ENCODE assay signal across 1 cellular context in the genomic region with DNA sequence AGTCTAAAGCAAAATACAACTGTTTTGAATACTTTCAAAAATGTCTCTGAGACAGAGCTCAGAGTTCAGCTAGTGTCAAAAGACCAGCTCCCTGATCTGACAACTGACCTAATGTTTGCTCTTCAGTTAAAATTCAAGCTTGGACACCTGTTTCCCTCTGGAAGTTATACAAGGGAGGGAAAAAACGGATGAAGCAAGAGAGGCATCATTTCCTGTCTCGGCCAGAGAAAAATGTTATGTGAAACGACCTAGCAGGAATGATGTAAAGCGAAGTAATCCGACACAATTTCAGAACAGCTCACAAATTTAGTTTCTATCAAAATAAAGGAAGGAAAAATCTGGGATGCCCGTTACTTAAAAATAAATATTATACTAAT.
TF ChIP-seq lines count a peak whose summit lies in the region.

No MANE protein-coding gene starts in this region.

TF ChIP-seq in HepG2, 621 proteins besides CTCF, POLR2A, EP300 and RAD21 (continued from another document and continues in another):
- TF ChIP-seq, protein P1, sequence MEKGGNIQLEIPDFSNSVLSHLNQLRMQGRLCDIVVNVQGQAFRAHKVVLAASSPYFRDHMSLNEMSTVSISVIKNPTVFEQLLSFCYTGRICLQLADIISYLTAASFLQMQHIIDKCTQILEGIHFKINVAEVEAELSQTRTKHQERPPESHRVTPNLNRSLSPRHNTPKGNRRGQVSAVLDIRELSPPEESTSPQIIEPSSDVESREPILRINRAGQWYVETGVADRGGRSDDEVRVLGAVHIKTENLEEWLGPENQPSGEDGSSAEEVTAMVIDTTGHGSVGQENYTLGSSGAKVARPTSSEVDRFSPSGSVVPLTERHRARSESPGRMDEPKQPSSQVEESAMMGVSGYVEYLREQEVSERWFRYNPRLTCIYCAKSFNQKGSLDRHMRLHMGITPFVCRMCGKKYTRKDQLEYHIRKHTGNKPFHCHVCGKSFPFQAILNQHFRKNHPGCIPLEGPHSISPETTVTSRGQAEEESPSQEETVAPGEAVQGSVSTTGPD (CRISPR knock-in tag; IDR thresholded peaks at IDR 0.05), result no peak
- TF ChIP-seq, protein P2, sequence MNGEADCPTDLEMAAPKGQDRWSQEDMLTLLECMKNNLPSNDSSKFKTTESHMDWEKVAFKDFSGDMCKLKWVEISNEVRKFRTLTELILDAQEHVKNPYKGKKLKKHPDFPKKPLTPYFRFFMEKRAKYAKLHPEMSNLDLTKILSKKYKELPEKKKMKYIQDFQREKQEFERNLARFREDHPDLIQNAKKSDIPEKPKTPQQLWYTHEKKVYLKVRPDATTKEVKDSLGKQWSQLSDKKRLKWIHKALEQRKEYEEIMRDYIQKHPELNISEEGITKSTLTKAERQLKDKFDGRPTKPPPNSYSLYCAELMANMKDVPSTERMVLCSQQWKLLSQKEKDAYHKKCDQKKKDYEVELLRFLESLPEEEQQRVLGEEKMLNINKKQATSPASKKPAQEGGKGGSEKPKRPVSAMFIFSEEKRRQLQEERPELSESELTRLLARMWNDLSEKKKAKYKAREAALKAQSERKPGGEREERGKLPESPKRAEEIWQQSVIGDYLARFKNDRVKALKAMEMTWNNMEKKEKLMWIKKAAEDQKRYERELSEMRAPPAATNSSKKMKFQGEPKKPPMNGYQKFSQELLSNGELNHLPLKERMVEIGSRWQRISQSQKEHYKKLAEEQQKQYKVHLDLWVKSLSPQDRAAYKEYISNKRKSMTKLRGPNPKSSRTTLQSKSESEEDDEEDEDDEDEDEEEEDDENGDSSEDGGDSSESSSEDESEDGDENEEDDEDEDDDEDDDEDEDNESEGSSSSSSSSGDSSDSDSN (CRISPR knock-in tag; IDR thresholded peaks at IDR 0.05), result no peak
- TF ChIP-seq, protein P3, sequence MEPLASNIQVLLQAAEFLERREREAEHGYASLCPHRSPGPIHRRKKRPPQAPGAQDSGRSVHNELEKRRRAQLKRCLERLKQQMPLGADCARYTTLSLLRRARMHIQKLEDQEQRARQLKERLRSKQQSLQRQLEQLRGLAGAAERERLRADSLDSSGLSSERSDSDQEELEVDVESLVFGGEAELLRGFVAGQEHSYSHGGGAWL (CRISPR knock-in tag; IDR thresholded peaks at IDR 0.05), result no peak
- peak; percentile 98 for TF ChIP-seq CEBPG (CRISPR knock-in tag; IDR thresholded peaks at IDR 0.05)
- no peak for TF ChIP-seq RBM22 (optimal IDR thresholded peaks at IDR 0.05; ENCODE audit: low read length)
- TF ChIP-seq JUN (CRISPR knock-in tag; IDR thresholded peaks at IDR 0.05), result no peak
- no peak for TF ChIP-seq THYN1 (CRISPR knock-in tag; IDR thresholded peaks at IDR 0.05; ENCODE audit: borderline replicate concordance, low read depth)
- TF ChIP-seq, protein P4, sequence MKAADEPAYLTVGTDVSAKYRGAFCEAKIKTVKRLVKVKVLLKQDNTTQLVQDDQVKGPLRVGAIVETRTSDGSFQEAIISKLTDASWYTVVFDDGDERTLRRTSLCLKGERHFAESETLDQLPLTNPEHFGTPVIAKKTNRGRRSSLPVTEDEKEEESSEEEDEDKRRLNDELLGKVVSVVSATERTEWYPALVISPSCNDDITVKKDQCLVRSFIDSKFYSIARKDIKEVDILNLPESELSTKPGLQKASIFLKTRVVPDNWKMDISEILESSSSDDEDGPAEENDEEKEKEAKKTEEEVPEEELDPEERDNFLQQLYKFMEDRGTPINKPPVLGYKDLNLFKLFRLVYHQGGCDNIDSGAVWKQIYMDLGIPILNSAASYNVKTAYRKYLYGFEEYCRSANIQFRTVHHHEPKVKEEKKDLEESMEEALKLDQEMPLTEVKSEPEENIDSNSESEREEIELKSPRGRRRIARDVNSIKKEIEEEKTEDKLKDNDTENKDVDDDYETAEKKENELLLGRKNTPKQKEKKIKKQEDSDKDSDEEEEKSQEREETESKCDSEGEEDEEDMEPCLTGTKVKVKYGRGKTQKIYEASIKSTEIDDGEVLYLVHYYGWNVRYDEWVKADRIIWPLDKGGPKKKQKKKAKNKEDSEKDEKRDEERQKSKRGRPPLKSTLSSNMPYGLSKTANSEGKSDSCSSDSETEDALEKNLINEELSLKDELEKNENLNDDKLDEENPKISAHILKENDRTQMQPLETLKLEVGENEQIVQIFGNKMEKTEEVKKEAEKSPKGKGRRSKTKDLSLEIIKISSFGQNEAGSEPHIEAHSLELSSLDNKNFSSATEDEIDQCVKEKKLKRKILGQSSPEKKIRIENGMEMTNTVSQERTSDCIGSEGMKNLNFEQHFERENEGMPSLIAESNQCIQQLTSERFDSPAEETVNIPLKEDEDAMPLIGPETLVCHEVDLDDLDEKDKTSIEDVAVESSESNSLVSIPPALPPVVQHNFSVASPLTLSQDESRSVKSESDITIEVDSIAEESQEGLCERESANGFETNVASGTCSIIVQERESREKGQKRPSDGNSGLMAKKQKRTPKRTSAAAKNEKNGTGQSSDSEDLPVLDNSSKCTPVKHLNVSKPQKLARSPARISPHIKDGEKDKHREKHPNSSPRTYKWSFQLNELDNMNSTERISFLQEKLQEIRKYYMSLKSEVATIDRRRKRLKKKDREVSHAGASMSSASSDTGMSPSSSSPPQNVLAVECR (CRISPR knock-in tag; IDR thresholded peaks at IDR 0.05; ENCODE audit: borderline replicate concordance), result no peak; the same call in 1 of the 2 replicates
- TF ChIP-seq, protein P5, sequence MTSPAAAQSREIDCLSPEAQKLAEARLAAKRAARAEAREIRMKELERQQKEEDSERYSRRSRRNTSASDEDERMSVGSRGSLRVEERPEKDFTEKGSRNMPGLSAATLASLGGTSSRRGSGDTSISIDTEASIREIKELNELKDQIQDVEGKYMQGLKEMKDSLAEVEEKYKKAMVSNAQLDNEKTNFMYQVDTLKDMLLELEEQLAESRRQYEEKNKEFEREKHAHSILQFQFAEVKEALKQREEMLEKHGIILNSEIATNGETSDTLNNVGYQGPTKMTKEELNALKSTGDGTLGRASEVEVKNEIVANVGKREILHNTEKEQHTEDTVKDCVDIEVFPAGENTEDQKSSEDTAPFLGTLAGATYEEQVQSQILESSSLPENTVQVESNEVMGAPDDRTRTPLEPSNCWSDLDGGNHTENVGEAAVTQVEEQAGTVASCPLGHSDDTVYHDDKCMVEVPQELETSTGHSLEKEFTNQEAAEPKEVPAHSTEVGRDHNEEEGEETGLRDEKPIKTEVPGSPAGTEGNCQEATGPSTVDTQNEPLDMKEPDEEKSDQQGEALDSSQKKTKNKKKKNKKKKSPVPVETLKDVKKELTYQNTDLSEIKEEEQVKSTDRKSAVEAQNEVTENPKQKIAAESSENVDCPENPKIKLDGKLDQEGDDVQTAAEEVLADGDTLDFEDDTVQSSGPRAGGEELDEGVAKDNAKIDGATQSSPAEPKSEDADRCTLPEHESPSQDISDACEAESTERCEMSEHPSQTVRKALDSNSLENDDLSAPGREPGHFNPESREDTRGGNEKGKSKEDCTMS (CRISPR knock-in tag; conservative IDR thresholded peaks at IDR 0.05), result no peak
- TF ChIP-seq KAT2B (IDR thresholded peaks at IDR 0.05; ENCODE audit: borderline replicate concordance, low read depth, low read length), result no peak
- TF ChIP-seq, protein P6, sequence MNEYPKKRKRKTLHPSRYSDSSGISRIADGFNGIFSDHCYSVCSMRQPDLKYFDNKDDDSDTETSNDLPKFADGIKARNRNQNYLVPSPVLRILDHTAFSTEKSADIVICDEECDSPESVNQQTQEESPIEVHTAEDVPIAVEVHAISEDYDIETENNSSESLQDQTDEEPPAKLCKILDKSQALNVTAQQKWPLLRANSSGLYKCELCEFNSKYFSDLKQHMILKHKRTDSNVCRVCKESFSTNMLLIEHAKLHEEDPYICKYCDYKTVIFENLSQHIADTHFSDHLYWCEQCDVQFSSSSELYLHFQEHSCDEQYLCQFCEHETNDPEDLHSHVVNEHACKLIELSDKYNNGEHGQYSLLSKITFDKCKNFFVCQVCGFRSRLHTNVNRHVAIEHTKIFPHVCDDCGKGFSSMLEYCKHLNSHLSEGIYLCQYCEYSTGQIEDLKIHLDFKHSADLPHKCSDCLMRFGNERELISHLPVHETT (CRISPR knock-in tag; conservative IDR thresholded peaks at IDR 0.05), result no peak
- TF ChIP-seq, protein P7, sequence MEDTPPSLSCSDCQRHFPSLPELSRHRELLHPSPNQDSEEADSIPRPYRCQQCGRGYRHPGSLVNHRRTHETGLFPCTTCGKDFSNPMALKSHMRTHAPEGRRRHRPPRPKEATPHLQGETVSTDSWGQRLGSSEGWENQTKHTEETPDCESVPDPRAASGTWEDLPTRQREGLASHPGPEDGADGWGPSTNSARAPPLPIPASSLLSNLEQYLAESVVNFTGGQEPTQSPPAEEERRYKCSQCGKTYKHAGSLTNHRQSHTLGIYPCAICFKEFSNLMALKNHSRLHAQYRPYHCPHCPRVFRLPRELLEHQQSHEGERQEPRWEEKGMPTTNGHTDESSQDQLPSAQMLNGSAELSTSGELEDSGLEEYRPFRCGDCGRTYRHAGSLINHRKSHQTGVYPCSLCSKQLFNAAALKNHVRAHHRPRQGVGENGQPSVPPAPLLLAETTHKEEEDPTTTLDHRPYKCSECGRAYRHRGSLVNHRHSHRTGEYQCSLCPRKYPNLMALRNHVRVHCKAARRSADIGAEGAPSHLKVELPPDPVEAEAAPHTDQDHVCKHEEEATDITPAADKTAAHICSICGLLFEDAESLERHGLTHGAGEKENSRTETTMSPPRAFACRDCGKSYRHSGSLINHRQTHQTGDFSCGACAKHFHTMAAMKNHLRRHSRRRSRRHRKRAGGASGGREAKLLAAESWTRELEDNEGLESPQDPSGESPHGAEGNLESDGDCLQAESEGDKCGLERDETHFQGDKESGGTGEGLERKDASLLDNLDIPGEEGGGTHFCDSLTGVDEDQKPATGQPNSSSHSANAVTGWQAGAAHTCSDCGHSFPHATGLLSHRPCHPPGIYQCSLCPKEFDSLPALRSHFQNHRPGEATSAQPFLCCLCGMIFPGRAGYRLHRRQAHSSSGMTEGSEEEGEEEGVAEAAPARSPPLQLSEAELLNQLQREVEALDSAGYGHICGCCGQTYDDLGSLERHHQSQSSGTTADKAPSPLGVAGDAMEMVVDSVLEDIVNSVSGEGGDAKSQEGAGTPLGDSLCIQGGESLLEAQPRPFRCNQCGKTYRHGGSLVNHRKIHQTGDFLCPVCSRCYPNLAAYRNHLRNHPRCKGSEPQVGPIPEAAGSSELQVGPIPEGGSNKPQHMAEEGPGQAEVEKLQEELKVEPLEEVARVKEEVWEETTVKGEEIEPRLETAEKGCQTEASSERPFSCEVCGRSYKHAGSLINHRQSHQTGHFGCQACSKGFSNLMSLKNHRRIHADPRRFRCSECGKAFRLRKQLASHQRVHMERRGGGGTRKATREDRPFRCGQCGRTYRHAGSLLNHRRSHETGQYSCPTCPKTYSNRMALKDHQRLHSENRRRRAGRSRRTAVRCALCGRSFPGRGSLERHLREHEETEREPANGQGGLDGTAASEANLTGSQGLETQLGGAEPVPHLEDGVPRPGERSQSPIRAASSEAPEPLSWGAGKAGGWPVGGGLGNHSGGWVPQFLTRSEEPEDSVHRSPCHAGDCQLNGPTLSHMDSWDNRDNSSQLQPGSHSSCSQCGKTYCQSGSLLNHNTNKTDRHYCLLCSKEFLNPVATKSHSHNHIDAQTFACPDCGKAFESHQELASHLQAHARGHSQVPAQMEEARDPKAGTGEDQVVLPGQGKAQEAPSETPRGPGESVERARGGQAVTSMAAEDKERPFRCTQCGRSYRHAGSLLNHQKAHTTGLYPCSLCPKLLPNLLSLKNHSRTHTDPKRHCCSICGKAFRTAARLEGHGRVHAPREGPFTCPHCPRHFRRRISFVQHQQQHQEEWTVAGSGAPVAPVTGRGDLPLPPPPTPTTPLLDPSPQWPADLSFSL (CRISPR knock-in tag; IDR thresholded peaks at IDR 0.05), result no peak
- TF ChIP-seq, protein P8, sequence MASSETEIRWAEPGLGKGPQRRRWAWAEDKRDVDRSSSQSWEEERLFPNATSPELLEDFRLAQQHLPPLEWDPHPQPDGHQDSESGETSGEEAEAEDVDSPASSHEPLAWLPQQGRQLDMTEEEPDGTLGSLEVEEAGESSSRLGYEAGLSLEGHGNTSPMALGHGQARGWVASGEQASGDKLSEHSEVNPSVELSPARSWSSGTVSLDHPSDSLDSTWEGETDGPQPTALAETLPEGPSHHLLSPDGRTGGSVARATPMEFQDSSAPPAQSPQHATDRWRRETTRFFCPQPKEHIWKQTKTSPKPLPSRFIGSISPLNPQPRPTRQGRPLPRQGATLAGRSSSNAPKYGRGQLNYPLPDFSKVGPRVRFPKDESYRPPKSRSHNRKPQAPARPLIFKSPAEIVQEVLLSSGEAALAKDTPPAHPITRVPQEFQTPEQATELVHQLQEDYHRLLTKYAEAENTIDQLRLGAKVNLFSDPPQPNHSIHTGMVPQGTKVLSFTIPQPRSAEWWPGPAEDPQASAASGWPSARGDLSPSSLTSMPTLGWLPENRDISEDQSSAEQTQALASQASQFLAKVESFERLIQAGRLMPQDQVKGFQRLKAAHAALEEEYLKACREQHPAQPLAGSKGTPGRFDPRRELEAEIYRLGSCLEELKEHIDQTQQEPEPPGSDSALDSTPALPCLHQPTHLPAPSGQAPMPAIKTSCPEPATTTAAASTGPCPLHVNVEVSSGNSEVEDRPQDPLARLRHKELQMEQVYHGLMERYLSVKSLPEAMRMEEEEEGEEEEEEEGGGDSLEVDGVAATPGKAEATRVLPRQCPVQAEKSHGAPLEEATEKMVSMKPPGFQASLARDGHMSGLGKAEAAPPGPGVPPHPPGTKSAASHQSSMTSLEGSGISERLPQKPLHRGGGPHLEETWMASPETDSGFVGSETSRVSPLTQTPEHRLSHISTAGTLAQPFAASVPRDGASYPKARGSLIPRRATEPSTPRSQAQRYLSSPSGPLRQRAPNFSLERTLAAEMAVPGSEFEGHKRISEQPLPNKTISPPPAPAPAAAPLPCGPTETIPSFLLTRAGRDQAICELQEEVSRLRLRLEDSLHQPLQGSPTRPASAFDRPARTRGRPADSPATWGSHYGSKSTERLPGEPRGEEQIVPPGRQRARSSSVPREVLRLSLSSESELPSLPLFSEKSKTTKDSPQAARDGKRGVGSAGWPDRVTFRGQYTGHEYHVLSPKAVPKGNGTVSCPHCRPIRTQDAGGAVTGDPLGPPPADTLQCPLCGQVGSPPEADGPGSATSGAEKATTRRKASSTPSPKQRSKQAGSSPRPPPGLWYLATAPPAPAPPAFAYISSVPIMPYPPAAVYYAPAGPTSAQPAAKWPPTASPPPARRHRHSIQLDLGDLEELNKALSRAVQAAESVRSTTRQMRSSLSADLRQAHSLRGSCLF (CRISPR knock-in tag; IDR thresholded peaks at IDR 0.05; ENCODE audit: borderline replicate concordance), result no peak
- TF ChIP-seq IRF2 (CRISPR knock-in tag; IDR thresholded peaks at IDR 0.05), result peak; percentile 50; the same call in 1 of the 2 replicates
- no peak for TF ChIP-seq ZNF44 (CRISPR knock-in tag; IDR thresholded peaks at IDR 0.05)
- TF ChIP-seq, protein P9, sequence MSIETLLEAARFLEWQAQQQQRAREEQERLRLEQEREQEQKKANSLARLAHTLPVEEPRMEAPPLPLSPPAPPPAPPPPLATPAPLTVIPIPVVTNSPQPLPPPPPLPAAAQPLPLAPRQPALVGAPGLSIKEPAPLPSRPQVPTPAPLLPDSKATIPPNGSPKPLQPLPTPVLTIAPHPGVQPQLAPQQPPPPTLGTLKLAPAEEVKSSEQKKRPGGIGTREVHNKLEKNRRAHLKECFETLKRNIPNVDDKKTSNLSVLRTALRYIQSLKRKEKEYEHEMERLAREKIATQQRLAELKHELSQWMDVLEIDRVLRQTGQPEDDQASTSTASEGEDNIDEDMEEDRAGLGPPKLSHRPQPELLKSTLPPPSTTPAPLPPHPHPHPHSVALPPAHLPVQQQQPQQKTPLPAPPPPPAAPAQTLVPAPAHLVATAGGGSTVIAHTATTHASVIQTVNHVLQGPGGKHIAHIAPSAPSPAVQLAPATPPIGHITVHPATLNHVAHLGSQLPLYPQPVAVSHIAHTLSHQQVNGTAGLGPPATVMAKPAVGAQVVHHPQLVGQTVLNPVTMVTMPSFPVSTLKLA (IDR thresholded peaks at IDR 0.05), result no peak
- TF ChIP-seq FOXC1 (CRISPR knock-in tag; IDR thresholded peaks at IDR 0.05; ENCODE audit: borderline replicate concordance), result no peak
- TF ChIP-seq ZNF629 (CRISPR knock-in tag; conservative IDR thresholded peaks at IDR 0.05), result no peak
- no peak for TF ChIP-seq JARID2 (CRISPR knock-in tag; IDR thresholded peaks at IDR 0.05; ENCODE audit: insufficient replicate concordance)
- no peak for TF ChIP-seq ZNF317 (CRISPR knock-in tag; IDR thresholded peaks at IDR 0.05)
- TF ChIP-seq ZNF615 (CRISPR knock-in tag; IDR thresholded peaks at IDR 0.05; ENCODE audit: borderline replicate concordance), result no peak
- peak; percentile 62; the same call in 1 of the 2 replicates for TF ChIP-seq NR2F6 (IDR thresholded peaks at IDR 0.05)
- TF ChIP-seq NR2F6 (CRISPR knock-in tag; IDR thresholded peaks at IDR 0.05), result peak; percentile 74; the same call in 1 of the 2 replicates
